11 cellular contexts compared by ENCODE assay signal in genomic region chr4:138175337-138175794, GRCh38.
DNase-seq lines count a peak whose midpoint lies in the region; ATAC-seq and TF ChIP-seq lines count a peak whose summit lies in the region.
"Had no signal": no experiment of that assay in that cellular context is flagged by ENCODE, and none has a peak within 500 bp of the region (broad histone marks: within the 10 kb centered on the region; RNA-seq: fewer than 3 reads in every experiment).

No MANE protein-coding gene starts in this region.

- no peaks in the 10 kb centered on the region for H3K4me1 ChIP-seq in prostate gland (replicated peaks)
- H3K4me1 ChIP-seq in spleen = no peaks in the 10 kb centered on the region

- H3K9me3 Mint-ChIP-seq in immature natural killer cell (peaks cover 0 to 17% (median 5%) of the 10 kb centered on the region in 6 donors), nephron progenitor cell (no peaks in the 10 kb centered on the region)
- H3K9me3 Mint-ChIP-seq: activated T-helper 2 cell treated with anti-CD3 and anti-CD28 coated beads, Interferon-gamma antibody, Interleukin-2, Interleukin-4, amounts not matched to agents 10 μg/mL and 5 μg/mL and 100 μg/mL, durations not matched to agents 14 hours and 24 hours and 36 hours had no signal

- H3K36me3 ChIP-seq in prostate gland = no peaks in the 10 kb centered on the region
- no peaks in the 10 kb centered on the region for H3K36me3 ChIP-seq in spleen

- intact Hi-C loops in prostate gland (cut with DNase I) = loop anchor here (10.0 kb wide), 1 partner anchor 1051 kb away; no protein-coding TSS in a partner anchor
- intact Hi-C loops in spleen (cut with DNase I; ENCODE audit: low total_unique reads) = no loop called here

- DNase-seq in LNCaP clone FGC (ENCODE audit: low read depth) = peak; percentile 82
- DNase-seq in NCI-H526 (lab: John Stamatoyannopoulos, UW) = peak; percentile 67 to 79
- peak; percentile 64 for DNase-seq in fibroblast of pulmonary artery (ENCODE audit: low read depth)
- DNase-seq in prostate gland (ENCODE audit: low spot score) = peak; percentile 38
- no peak for DNase-seq in immature natural killer cell
- no peak for DNase-seq in spleen
- no peak for DNase-seq in nephron progenitor cell
- DNase-seq: HCEC 1CT; stimulated activated naive CD8-positive, alpha-beta T cell treated with anti-CD3 and anti-CD28 coated beads, Interleukin-15, amount 100 ng/mL, for 72 hours had no signal

- 20% methylated on average over 5 of the region's 5 CpGs for WGBS in prostate gland
- WGBS in spleen, 5 donors = 66 to 86% (median 72%) methylated on average over 5 of the region's 5 CpGs

- no peaks in the 10 kb centered on the region for H3K27me3 Mint-ChIP-seq in immature natural killer cell (ENCODE audit: low read depth in 3 of 3)
- peaks cover 2% of the 10 kb centered on the region for H3K27me3 Mint-ChIP-seq in nephron progenitor cell (ENCODE audit: low read depth, poor library complexity)
- H3K27me3 Mint-ChIP-seq: stimulated activated naive CD8-positive, alpha-beta T cell treated with anti-CD3 and anti-CD28 coated beads, Interleukin-15, amount 100 ng/mL, for 72 hours had no signal

- H3K27ac ChIP-seq in prostate gland = no peak overlapping the region
- no peak overlapping the region for H3K27ac ChIP-seq in spleen

- H3K27ac Mint-ChIP-seq in immature natural killer cell (no peak overlapping the region), nephron progenitor cell (no peak overlapping the region)
- H3K27ac Mint-ChIP-seq: activated T-helper 2 cell treated with anti-CD3 and anti-CD28 coated beads, Interferon-gamma antibody, Interleukin-2, Interleukin-4, amounts not matched to agents 10 μg/mL and 5 μg/mL and 100 μg/mL, durations not matched to agents 14 hours and 24 hours and 36 hours; stimulated activated naive CD8-positive, alpha-beta T cell treated with anti-CD3 and anti-CD28 coated beads, Interleukin-15, amount 100 ng/mL, for 72 hours had no signal

- H3K36me3 Mint-ChIP-seq in immature natural killer cell (no peaks in the 10 kb centered on the region), nephron progenitor cell (ENCODE audit: low read depth) (peaks cover 10% of the 10 kb centered on the region)

- no peak overlapping the region for H3K4me3 Mint-ChIP-seq in immature natural killer cell
- H3K4me3 Mint-ChIP-seq in nephron progenitor cell = no peak overlapping the region
- H3K4me3 Mint-ChIP-seq: stimulated activated naive CD8-positive, alpha-beta T cell treated with anti-CD3 and anti-CD28 coated beads, Interleukin-15, amount 100 ng/mL, for 72 hours had no signal

- ATAC-seq in GM21367 (IDR thresholded peaks at IDR 0.05; ENCODE audit: unreplicated experiment) = no peak
- ATAC-seq: stimulated activated naive CD8-positive, alpha-beta T cell treated with anti-CD3 and anti-CD28 coated beads, Interleukin-15, amount 100 ng/mL, for 72 hours had no signal

- TF ChIP-seq CTCF in LNCaP clone FGC (IDR thresholded peaks at IDR 0.05; ENCODE audit: control insufficient read depth, extremely low read depth, insufficient read depth) = peak; percentile 37; the same call in 1 of the 2 replicates
- peak; percentile 7 for TF ChIP-seq CTCF in fibroblast of pulmonary artery (IDR thresholded peaks at IDR 0.05; ENCODE audit: low read length, missing control alignments)
- no peak for TF ChIP-seq CTCF in prostate gland (IDR thresholded peaks at IDR 0.05)
- TF ChIP-seq CTCF in spleen (IDR thresholded peaks at IDR 0.05 in 8 of 11, conservative IDR thresholded peaks at IDR 0.05 in 3 of 11) = no peak
- no peak for TF ChIP-seq CTCF in nephron progenitor cell (IDR thresholded peaks at IDR 0.05)

- H3K4me3 ChIP-seq in LNCaP clone FGC (ENCODE audit: low read depth, low read length) = no peak overlapping the region
- no peak overlapping the region for H3K4me3 ChIP-seq in fibroblast of pulmonary artery (replicated peaks; ENCODE audit: low read depth, low read length)
- H3K4me3 ChIP-seq in prostate gland = no peak overlapping the region
- H3K4me3 ChIP-seq in spleen = no peak overlapping the region

- no peaks in the 10 kb centered on the region for H3K9me3 ChIP-seq in prostate gland
- H3K9me3 ChIP-seq in spleen = no peaks in the 10 kb centered on the region

- H3K27me3 ChIP-seq in prostate gland (replicated peaks; ENCODE audit: insufficient read depth) = no peaks in the 10 kb centered on the region
- H3K27me3 ChIP-seq in spleen (replicated peaks in 1 of 7) = no peaks in the 10 kb centered on the region

- H3K4me1 Mint-ChIP-seq in immature natural killer cell = no peaks in the 10 kb centered on the region
- peaks cover 6% of the 10 kb centered on the region for H3K4me1 Mint-ChIP-seq in nephron progenitor cell
- H3K4me1 Mint-ChIP-seq: stimulated activated naive CD8-positive, alpha-beta T cell treated with anti-CD3 and anti-CD28 coated beads, Interleukin-15, amount 100 ng/mL, for 72 hours had no signal

- TF ChIP-seq POLR2A in prostate gland (IDR thresholded peaks at IDR 0.05) = no peak
- TF ChIP-seq POLR2A in spleen (IDR thresholded peaks at IDR 0.05) = no peak

Comparison
In these comparisons a context has a peak if more than half of its experiments do, and no peak if none do; other contexts are left out.
1. DNase-seq: peak in LNCaP clone FGC (single experiment), NCI-H526 (2 of 2), fibroblast of pulmonary artery (single experiment) and prostate gland (single experiment); none in immature natural killer cell (0 of 3), spleen (single experiment) and nephron progenitor cell (single experiment).
2. CTCF ChIP-seq: peak in LNCaP clone FGC (single experiment) and fibroblast of pulmonary artery (single experiment); none in prostate gland (0 of 4), spleen (0 of 11) and nephron progenitor cell (single experiment).